18 cellular contexts compared by ENCODE assay signal in genomic region chr3:8233938-8234337, GRCh38.
"Had no signal": no experiment of that assay in that cellular context is flagged by ENCODE, and none has a peak within 500 bp of the region (broad histone marks: within the 10 kb centered on the region; RNA-seq: fewer than 3 reads in every experiment).

No MANE protein-coding gene starts in this region.

- H3K4me1 ChIP-seq: foreskin keratinocyte, spleen, vagina had no signal

- H3K36me3 Mint-ChIP-seq: naive B cell; stimulated activated memory B cell treated with anti-CD40 and anti-IgM and Interleukin-4, amounts not matched to agents 10 μg/mL and 1 μg/mL and 100 μg/mL, for 72 hours had no signal

- H3K27me3 ChIP-seq: foreskin keratinocyte, spleen, tibial artery, upper lobe of left lung, vagina had no signal

- H3K4me3 ChIP-seq: spleen, tibial artery, upper lobe of left lung, vagina had no signal

- H3K27ac ChIP-seq: foreskin keratinocyte, spleen, tibial artery, upper lobe of left lung, vagina had no signal

- ATAC-seq: foreskin keratinocyte; sciatic nerve; stimulated activated memory B cell treated with anti-CD40 and anti-IgM and Interleukin-4, amounts not matched to agents 10 μg/mL and 1 μg/mL and 100 μg/mL, for 72 hours had no signal

- H3K4me3 Mint-ChIP-seq: endodermal cell; naive B cell; neural crest cell; stimulated activated memory B cell treated with anti-CD40 and anti-IgM and Interleukin-4, amounts not matched to agents 10 μg/mL and 1 μg/mL and 100 μg/mL, for 72 hours; stimulated activated naive CD8-positive, alpha-beta T cell treated with anti-CD3 and anti-CD28 coated beads, Interleukin-15, Interleukin-2, amounts not matched to agents 100 ng/mL and 50 ng/mL, for 24 hours had no signal

- DNase-seq: effector CD4-positive, alpha-beta T cell; endodermal cell; erythroblast; foreskin keratinocyte; mesendoderm; naive B cell; posterior cingulate gyrus; spleen; stimulated activated CD4-positive, alpha-beta T cell treated with anti-CD3 and anti-CD28 coated beads, Interleukin-15, amount 100 ng/mL, for 24 hours; stimulated activated CD4-positive, alpha-beta T cell treated with anti-CD3 and anti-CD28 coated beads, Interleukin-1b, Interleukin-23, amount 100 ng/mL, for 48 hours; stimulated activated CD4-positive, alpha-beta T cell treated with anti-CD3 and anti-CD28 coated beads, Interleukin-4, amount 100 ng/mL, for 24 hours; tibial artery; upper lobe of left lung had no signal

- H3K4me1 Mint-ChIP-seq: naive B cell; neural crest cell; stimulated activated memory B cell treated with anti-CD40 and anti-IgM and Interleukin-4, amounts not matched to agents 10 μg/mL and 1 μg/mL and 100 μg/mL, for 72 hours had no signal

- H3K9me3 ChIP-seq: spleen, tibial artery, upper lobe of left lung, vagina had no signal

- H3K36me3 ChIP-seq: spleen, tibial artery, upper lobe of left lung, vagina had no signal

- H3K27ac Mint-ChIP-seq: endodermal cell; naive B cell; stimulated activated memory B cell treated with anti-CD40 and anti-IgM and Interleukin-4, amounts not matched to agents 10 μg/mL and 1 μg/mL and 100 μg/mL, for 72 hours; stimulated activated naive CD8-positive, alpha-beta T cell treated with anti-CD3 and anti-CD28 coated beads, Interleukin-15, Interleukin-2, amounts not matched to agents 100 ng/mL and 50 ng/mL, for 24 hours had no signal

- H3K9me3 Mint-ChIP-seq: endodermal cell; naive B cell; stimulated activated memory B cell treated with anti-CD40 and anti-IgM and Interleukin-4, amounts not matched to agents 10 μg/mL and 1 μg/mL and 100 μg/mL, for 72 hours; stimulated activated naive CD8-positive, alpha-beta T cell treated with anti-CD3 and anti-CD28 coated beads, Interleukin-15, Interleukin-2, amounts not matched to agents 100 ng/mL and 50 ng/mL, for 24 hours had no signal
